Comparison of ENCODE assay signal across 26 cellular contexts in the genomic region with DNA sequence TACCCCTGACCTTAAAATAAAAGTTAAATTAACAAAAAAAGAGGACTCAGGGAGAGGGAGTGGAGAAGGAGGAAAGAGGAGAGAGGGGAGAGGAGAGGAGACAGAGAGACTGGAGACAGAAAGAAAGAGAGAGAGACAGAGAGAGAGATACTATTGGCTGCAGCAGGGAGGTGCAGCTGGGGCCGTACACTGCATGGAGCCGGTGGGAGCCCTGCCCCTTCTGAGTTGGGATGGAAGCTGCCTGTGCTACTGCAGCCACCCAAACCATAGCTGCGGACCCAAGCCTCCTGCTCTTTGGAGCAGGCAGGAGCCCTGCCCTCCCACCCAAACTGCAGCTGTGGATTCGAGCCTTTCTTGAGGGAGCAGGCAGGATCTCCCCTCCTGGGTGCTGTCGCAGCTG.
"Had no signal": no experiment of that assay in that cellular context is flagged by ENCODE, and none has a peak within 500 bp of the region (broad histone marks: within the 10 kb centered on the region; RNA-seq: fewer than 3 reads in every experiment).

No MANE protein-coding gene starts in this region.

- H3K9me3 ChIP-seq: esophagus muscularis mucosa, gastroesophageal sphincter, heart right ventricle, lower lobe of right lung, right lobe of liver, suprapubic skin, vagina had no signal

- H3K4me1 ChIP-seq: esophagus muscularis mucosa, foreskin keratinocyte, gastroesophageal sphincter, heart right ventricle, lower lobe of right lung, parathyroid adenoma, right lobe of liver, suprapubic skin, vagina had no signal

- H3K27ac Mint-ChIP-seq: memory B cell, natural killer cell, progenitor cell of endocrine pancreas had no signal

- H3K27me3 ChIP-seq: esophagus muscularis mucosa, foreskin keratinocyte, gastroesophageal sphincter, heart right ventricle, right lobe of liver, suprapubic skin, vagina had no signal

- H3K27ac ChIP-seq: coronary artery, esophagus muscularis mucosa, foreskin keratinocyte, gastroesophageal sphincter, heart right ventricle, lower lobe of right lung, parathyroid adenoma, right lobe of liver, suprapubic skin, vagina had no signal

- ATAC-seq: foreskin keratinocyte; gastroesophageal sphincter; heart right ventricle; left ventricle myocardium superior; lower lobe of right lung; natural killer cell; stimulated activated naive CD8-positive, alpha-beta T cell treated with anti-CD3 and anti-CD28 coated beads, Interleukin-15, amount 100 ng/mL, for 72 hours had no signal

- H2AFZ ChIP-seq: parathyroid adenoma had no signal

- H3K4me1 Mint-ChIP-seq: immature natural killer cell; memory B cell; natural killer cell; neural crest cell; stimulated activated naive CD8-positive, alpha-beta T cell treated with anti-CD3 and anti-CD28 coated beads, Interleukin-15, amount 100 ng/mL, for 72 hours had no signal

- H3K4me3 ChIP-seq: coronary artery, esophagus muscularis mucosa, gastroesophageal sphincter, heart right ventricle, lower lobe of right lung, right lobe of liver, suprapubic skin, vagina had no signal

- DNase-seq: dermis blood vessel endothelial cell; effector memory CD4-positive, alpha-beta T cell; foreskin keratinocyte; heart right ventricle; hippocampal formation; immature natural killer cell; islet precursor cell; left ventricle myocardium superior; lower lobe of right lung; natural killer cell; right lobe of liver; small intestine; stimulated activated CD4-positive, alpha-beta T cell treated with anti-CD3 and anti-CD28 coated beads, Interleukin-15, amount 100 ng/mL, for 24 hours; stimulated activated CD4-positive, alpha-beta T cell treated with anti-CD3 and anti-CD28 coated beads, Interleukin-2, amount 100 ng/mL, for 48 hours; stimulated activated naive CD4-positive, alpha-beta T cell; stimulated activated naive CD8-positive, alpha-beta T cell treated with anti-CD3 and anti-CD28 coated beads, Interleukin-15, amount 100 ng/mL, for 72 hours; trophoblast cell had no signal

- H3K27me3 Mint-ChIP-seq: memory B cell; progenitor cell of endocrine pancreas; stimulated activated naive CD8-positive, alpha-beta T cell treated with anti-CD3 and anti-CD28 coated beads, Interleukin-15, amount 100 ng/mL, for 72 hours had no signal

- H3K79me2 ChIP-seq: parathyroid adenoma had no signal

- H3K9me3 Mint-ChIP-seq: immature natural killer cell; memory B cell; natural killer cell; neural crest cell; stimulated activated naive CD8-positive, alpha-beta T cell treated with anti-CD3 and anti-CD28 coated beads, Interleukin-15, amount 100 ng/mL, for 72 hours had no signal

- H3K9ac ChIP-seq: parathyroid adenoma had no signal

- H3K4me3 Mint-ChIP-seq: immature natural killer cell; memory B cell; natural killer cell; neural crest cell; stimulated activated naive CD8-positive, alpha-beta T cell treated with anti-CD3 and anti-CD28 coated beads, Interleukin-15, amount 100 ng/mL, for 72 hours had no signal

- FAIRE-seq: small intestine had no signal
